Comparison of ENCODE assay signal across 8 cellular contexts in genomic region chr16:46392930-46393722, GRCh38.
DNase-seq lines count a peak whose midpoint lies in the region; TF ChIP-seq lines count a peak whose summit lies in the region.
"Not testable (repeated sequence)": the region's sequence is repeated elsewhere in the genome, so short reads cannot be mapped to it uniquely, and the experiment has no call there.

No MANE protein-coding gene starts in this region.

- not testable (repeated sequence) for H3K27ac Mint-ChIP-seq in CD14-positive monocyte; HFFc6; activated naive CD4-positive, alpha-beta T cell treated with anti-CD3 and anti-CD28 coated beads, Interleukin-2, amount 10 ng/mL, durations not matched to agents 7 days and 5 days

- H3K27me3 ChIP-seq in colonic mucosa; mesendoderm (ENCODE audit: insufficient read depth, low read length, poor library complexity): not testable (repeated sequence)

- intact Hi-C loops in CD14-positive monocyte (cut with micrococcal nuclease); colonic mucosa (cut with DNase I): not testable (repeated sequence)

- not testable (repeated sequence) for H3K4me1 ChIP-seq in colonic mucosa; mesendoderm (ENCODE audit: control insufficient read depth, low read depth, low read length)

- not testable (repeated sequence) for H3K4me3 Mint-ChIP-seq in CD14-positive monocyte; HFFc6; activated naive CD4-positive, alpha-beta T cell treated with anti-CD3 and anti-CD28 coated beads, Interleukin-2, amount 10 ng/mL, durations not matched to agents 7 days and 5 days

- not testable (repeated sequence) for H3K9ac ChIP-seq in colonic mucosa (ENCODE audit: low read depth in 2 of 2, low read length in 2 of 2); mesendoderm (ENCODE audit: low read length)

- H3K79me1 ChIP-seq in mesendoderm (ENCODE audit: low read length), result not testable (repeated sequence)

- peaks cover 5 to 19% (median 8%) of the 10 kb centered on the region in 7 donors for H3K9me3 Mint-ChIP-seq in CD14-positive monocyte
- peaks cover 22% of the 10 kb centered on the region for H3K9me3 Mint-ChIP-seq in HFFc6
- peaks cover 18% of the 10 kb centered on the region for H3K9me3 Mint-ChIP-seq in activated naive CD4-positive, alpha-beta T cell treated with anti-CD3 and anti-CD28 coated beads, Interleukin-2, amount 10 ng/mL, durations not matched to agents 7 days and 5 days

- not testable (repeated sequence) for H3K36me3 Mint-ChIP-seq in CD14-positive monocyte; activated naive CD4-positive, alpha-beta T cell treated with anti-CD3 and anti-CD28 coated beads, Interleukin-2, amount 10 ng/mL, durations not matched to agents 7 days and 5 days
- H3K36me3 Mint-ChIP-seq in HFFc6 (ENCODE audit: low read depth), result peaks cover 11% of the 10 kb centered on the region

- H4K8ac ChIP-seq in mesendoderm (ENCODE audit: low read depth, low read length), result not testable (repeated sequence)

- not testable (repeated sequence) for H3K36me3 ChIP-seq in colonic mucosa; mesendoderm (ENCODE audit: control insufficient read depth, insufficient read depth, low read length)

- DNase-seq in CD14-positive monocyte (ENCODE audit: low spot score) (peak; percentile 59), HFFc6 (peak; percentile 78), RPMI7951 (ENCODE audit: low read depth) (peak; percentile 55), colonic mucosa (peak; percentile 63), globus pallidus (ENCODE audit: low spot score) (peak; percentile 24), mesendoderm (peak; percentile 36)
- DNase-seq in activated naive CD4-positive, alpha-beta T cell treated with anti-CD3 and anti-CD28 coated beads, Interleukin-2, amount 10 ng/mL, durations not matched to agents 7 days and 5 days, result peak; percentile 46
- DNase-seq in stimulated activated CD4-positive, alpha-beta T cell treated with anti-CD3 and anti-CD28 coated beads, Interleukin-4, amount 100 ng/mL, for 24 hours, result peak; percentile 33

- H3K4me3 ChIP-seq in colonic mucosa; mesendoderm (ENCODE audit: low read length): not testable (repeated sequence)

- H2BK5ac ChIP-seq in mesendoderm (ENCODE audit: low read length), result not testable (repeated sequence)

- not testable (repeated sequence) for H3K9me3 ChIP-seq in colonic mucosa

- not testable (repeated sequence) for H4K5ac ChIP-seq in mesendoderm (ENCODE audit: low read length)

- not testable (repeated sequence) for H2BK15ac ChIP-seq in mesendoderm (replicated peaks; ENCODE audit: low read depth)

- H3K4ac ChIP-seq in mesendoderm (ENCODE audit: low read depth, low read length), result not testable (repeated sequence)

- not testable (repeated sequence) for H3K18ac ChIP-seq in mesendoderm (ENCODE audit: low read length)

- no CpG with 5 or more reads among the region's 26 CpGs for whole genome bisulfite sequencing in mesendoderm (ENCODE audit: extremely low coverage, insufficient coverage, low lambda C conversion rate)

- not testable (repeated sequence) for H3K23ac ChIP-seq in mesendoderm (ENCODE audit: low read length)

- H3K79me2 ChIP-seq in mesendoderm (ENCODE audit: control insufficient read depth, insufficient read depth, low read length), result not testable (repeated sequence)

- H3K4me1 Mint-ChIP-seq in CD14-positive monocyte; HFFc6 (ENCODE audit: low read depth); activated naive CD4-positive, alpha-beta T cell treated with anti-CD3 and anti-CD28 coated beads, Interleukin-2, amount 10 ng/mL, durations not matched to agents 7 days and 5 days: not testable (repeated sequence)

- not testable (repeated sequence) for H2BK120ac ChIP-seq in mesendoderm (ENCODE audit: low read depth, low read length)

- H2AK5ac ChIP-seq in mesendoderm (ENCODE audit: low read length), result not testable (repeated sequence)

- H3K4me2 ChIP-seq in mesendoderm (ENCODE audit: low read length), result not testable (repeated sequence)

- H3K27me3 Mint-ChIP-seq in CD14-positive monocyte (ENCODE audit: low read depth in 3 of 3); HFFc6 (ENCODE audit: insufficient read depth); activated naive CD4-positive, alpha-beta T cell treated with anti-CD3 and anti-CD28 coated beads, Interleukin-2, amount 10 ng/mL, durations not matched to agents 7 days and 5 days: not testable (repeated sequence)

- not testable (repeated sequence) for H3K56ac ChIP-seq in mesendoderm (ENCODE audit: low read length)

- CTCF ChIA-PET in activated naive CD4-positive, alpha-beta T cell treated with anti-CD3 and anti-CD28 coated beads, Interleukin-2, amount 10 ng/mL, durations not matched to agents 7 days and 5 days (lab: Charles Lee), result not testable (repeated sequence)

- H3K27ac ChIP-seq in colonic mucosa; mesendoderm (ENCODE audit: low read depth, low read length): not testable (repeated sequence)

- not testable (repeated sequence) for TF ChIP-seq CTCF in CD14-positive monocyte (IDR thresholded peaks at IDR 0.05); HFFc6 (IDR thresholded peaks at IDR 0.05); colonic mucosa (IDR thresholded peaks at IDR 0.05)

Comparison
In these comparisons a context has a peak if more than half of its experiments do, and no peak if none do; other contexts are left out.
1. DNase-seq: peak in every context shown above with its lines; median percentile 78 in HFFc6; 63 in colonic mucosa; 59 in CD14-positive monocyte; 55 in RPMI7951; 46 in activated naive CD4-positive, alpha-beta T cell treated with anti-CD3 and anti-CD28 coated beads, Interleukin-2, amount 10 ng/mL, durations not matched to agents 7 days and 5 days; 36 in mesendoderm; 33 in stimulated activated CD4-positive, alpha-beta T cell treated with anti-CD3 and anti-CD28 coated beads, Interleukin-4, amount 100 ng/mL, for 24 hours; 24 in globus pallidus.